In the genomic region with DNA sequence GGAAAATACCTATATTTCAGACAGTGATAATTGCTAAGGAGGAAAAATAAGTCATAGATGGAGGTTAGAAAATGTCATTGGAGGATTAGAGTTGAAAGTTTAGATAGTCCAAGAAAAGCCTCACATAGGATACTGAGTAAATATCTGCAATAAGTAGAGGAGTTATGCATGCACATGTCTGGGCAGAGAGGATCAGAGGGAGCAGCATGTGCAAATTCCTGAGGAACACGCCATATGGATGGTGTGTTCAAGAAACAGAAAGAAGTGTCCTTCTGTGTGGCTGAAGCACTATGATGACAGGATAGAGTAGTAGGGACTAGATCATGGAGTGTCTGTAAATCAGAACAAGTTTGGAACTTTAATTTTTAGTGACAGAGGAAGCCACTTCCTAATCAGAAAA, we compare ENCODE assay signal across 20 cellular contexts. TPM values are rescaled to one million over a fixed set of nuclear protein-coding genes. Genes with fewer than 3 reads are reported as not detected.
"Had no signal": no experiment of that assay in that cellular context is flagged by ENCODE, and none has a peak within 500 bp of the region (broad histone marks: within the 10 kb centered on the region; RNA-seq: fewer than 3 reads in every experiment).

No MANE protein-coding gene starts in this region.

- H3K4me3 ChIP-seq: esophagus muscularis mucosa, heart left ventricle, upper lobe of left lung had no signal

- H3K27ac Mint-ChIP-seq: activated CD4-positive, alpha-beta memory T cell treated with anti-CD3 and anti-CD28 coated beads, Interleukin-2, amount 10 ng/mL, durations not matched to agents 7 days and 5 days; activated naive CD4-positive, alpha-beta T cell treated with anti-CD3 and anti-CD28 coated beads, Interleukin-2, amount 50 U/mL, for 24 hours; activated T-cell treated with anti-CD3 and anti-CD28 coated beads, Interleukin-2, amount 50 U/mL, for 72 hours; natural killer cell; progenitor cell of endocrine pancreas had no signal

- H3K27ac ChIP-seq: heart left ventricle, upper lobe of left lung had no signal

- H3K9me3 ChIP-seq: esophagus muscularis mucosa, heart left ventricle, upper lobe of left lung had no signal

- H3K27me3 ChIP-seq: esophagus muscularis mucosa, heart left ventricle, upper lobe of left lung had no signal

- H3K36me3 Mint-ChIP-seq: activated naive CD4-positive, alpha-beta T cell treated with anti-CD3 and anti-CD28 coated beads, Interleukin-2, amount 50 U/mL, for 24 hours; brain; natural killer cell had no signal

- H3K9me3 Mint-ChIP-seq: activated CD4-positive, alpha-beta memory T cell treated with anti-CD3 and anti-CD28 coated beads, Interleukin-2, amount 10 ng/mL, durations not matched to agents 7 days and 5 days; activated naive CD4-positive, alpha-beta T cell treated with anti-CD3 and anti-CD28 coated beads, Interleukin-2, amount 50 U/mL, for 24 hours; activated T-cell treated with anti-CD3 and anti-CD28 coated beads, Interleukin-2, amount 50 U/mL, for 72 hours; natural killer cell had no signal

- H3K4me1 ChIP-seq: upper lobe of left lung had no signal

- ATAC-seq: activated T-cell treated with anti-CD3 and anti-CD28 coated beads, Interleukin-2, amount 50 U/mL, for 72 hours; heart left ventricle; left ventricle myocardium superior; natural killer cell; stimulated activated naive CD8-positive, alpha-beta T cell treated with anti-CD3 and anti-CD28 coated beads, Interleukin-15, Interleukin-2, amounts not matched to agents 100 U/mL and 50 U/mL, for 24 hours had no signal

- H3K4me1 Mint-ChIP-seq: activated CD4-positive, alpha-beta memory T cell treated with anti-CD3 and anti-CD28 coated beads, Interleukin-2, amount 10 ng/mL, durations not matched to agents 7 days and 5 days; activated naive CD4-positive, alpha-beta T cell treated with anti-CD3 and anti-CD28 coated beads, Interleukin-2, amount 50 U/mL, for 24 hours; natural killer cell had no signal

- H3K36me3 ChIP-seq: esophagus muscularis mucosa, heart left ventricle, upper lobe of left lung had no signal

- H3K27me3 Mint-ChIP-seq: brain had no signal

- H3K4me3 Mint-ChIP-seq: activated CD4-positive, alpha-beta memory T cell treated with anti-CD3 and anti-CD28 coated beads, Interleukin-2, amount 10 ng/mL, durations not matched to agents 7 days and 5 days; activated naive CD4-positive, alpha-beta T cell treated with anti-CD3 and anti-CD28 coated beads, Interleukin-2, amount 50 U/mL, for 24 hours; activated T-cell treated with anti-CD3 and anti-CD28 coated beads, Interleukin-2, amount 50 U/mL, for 72 hours; brain; natural killer cell had no signal

- DNase-seq: activated CD4-positive, alpha-beta memory T cell treated with anti-CD3 and anti-CD28 coated beads, Interleukin-2, amount 10 ng/mL, durations not matched to agents 7 days and 5 days; activated CD4-positive, alpha-beta T cell treated with anti-CD3 and anti-CD28 coated beads for 48 hours; activated effector memory CD4-positive, alpha-beta T cell treated with anti-CD3 and anti-CD28 coated beads, Interleukin-2, amount 50 U/mL, for 16 hours; activated T-cell treated with anti-CD3 and anti-CD28 coated beads, Interleukin-2, amount 50 U/mL, for 72 hours; anterior cingulate cortex; central memory CD4-positive, alpha-beta T cell; effector memory CD4-positive, alpha-beta T cell; heart left ventricle; left ventricle myocardium superior; mammary epithelial cell; midbrain; natural killer cell; stimulated activated CD4-positive, alpha-beta T cell treated with anti-CD3 and anti-CD28 coated beads, Interleukin-4, amount 100 ng/mL, for 4 hours; stimulated activated naive CD8-positive, alpha-beta T cell treated with anti-CD3 and anti-CD28 coated beads, Interleukin-15, Interleukin-2, amounts not matched to agents 100 U/mL and 50 U/mL, for 24 hours; upper lobe of left lung had no signal

RNA-seq across cellular contexts. Expression of a gene that starts 52.2 kb away (rescaled TPM):
- total RNA-seq: activated CD4-positive, alpha-beta memory T cell treated with anti-CD3 and anti-CD28 coated beads, Interleukin-2, amount 10 ng/mL, durations not matched to agents 7 days and 5 days; T-helper 2 cell treated with Interferon-gamma antibody and Interleukin-4, amounts not matched to agents 100 ng/mL and 5 ng/mL, for 36 hours had no signal
- polyA plus RNA-seq: mammary epithelial cell had no signal
